In the genomic region with DNA sequence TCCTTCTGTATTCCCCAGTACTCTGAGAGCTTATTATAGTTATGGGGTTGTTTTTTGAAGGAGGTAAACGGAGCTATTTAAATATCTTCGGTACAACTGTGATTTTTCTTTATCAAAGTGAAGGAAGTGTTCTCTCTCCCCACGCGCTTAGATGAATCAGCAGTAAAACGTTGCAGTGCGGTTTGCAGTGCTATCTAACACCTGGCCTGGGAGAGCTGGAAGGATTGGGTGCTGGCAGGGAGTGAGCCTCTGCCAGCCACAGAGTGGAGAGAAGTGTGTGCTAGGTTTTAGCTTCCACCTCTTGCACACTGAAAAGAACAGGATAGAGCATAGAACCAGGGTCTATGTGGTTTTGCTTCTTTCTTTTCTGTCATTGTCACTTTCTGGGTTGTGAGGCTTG, we compare ENCODE assay signal across 8 cellular contexts.
DNase-seq lines count a peak whose midpoint lies in the region; ATAC-seq lines count a peak whose summit lies in the region.

No MANE protein-coding gene starts in this region.

- POLR2A ChIA-PET in naive thymus-derived CD4-positive, alpha-beta T cell (lab: Charles Lee) = interaction anchor here (1.2 kb wide), 1 partner anchor 24 kb away, joined by 3 read pairs; no protein-coding TSS in a partner anchor

- H3K27me3 ChIP-seq in naive thymus-derived CD4-positive, alpha-beta T cell (ENCODE audit: control insufficient read depth in 2 of 2, insufficient read depth in 2 of 2, low read length in 2 of 2) = no peaks in the 10 kb centered on the region

- peak overlapping the region in 5 of 9 donors; percentile 1 to 81 (median 17) for H3K27ac Mint-ChIP-seq in naive thymus-derived CD4-positive, alpha-beta T cell

- H3K36me3 Mint-ChIP-seq in naive thymus-derived CD4-positive, alpha-beta T cell = peaks cover 6 to 44% (median 29%) of the 10 kb centered on the region in 5 donors

- peak overlapping the region; percentile 6 for H3K4me3 ChIP-seq in naive thymus-derived CD4-positive, alpha-beta T cell (ENCODE audit: low read length)

- peaks cover 9% of the 10 kb centered on the region in 2 donors for H3K4me1 ChIP-seq in naive thymus-derived CD4-positive, alpha-beta T cell (ENCODE audit: control insufficient read depth in 2 of 2, insufficient read depth in 2 of 2, low read length in 2 of 2)

- H3K27ac ChIP-seq in caudate nucleus (ENCODE audit: low read depth, low read length) (peak overlapping the region; percentile 68), temporal lobe (ENCODE audit: low read depth, low read length) (peak overlapping the region; percentile 14)
- no peak overlapping the region for H3K27ac ChIP-seq in naive thymus-derived CD4-positive, alpha-beta T cell (ENCODE audit: low read depth, low read length)

- peaks cover 12 to 42% (median 22%) of the 10 kb centered on the region in 7 donors for H3K4me1 Mint-ChIP-seq in naive thymus-derived CD4-positive, alpha-beta T cell

- CTCF ChIA-PET in naive thymus-derived CD4-positive, alpha-beta T cell (lab: Charles Lee) = interaction anchor here (0.6 kb wide), 1 partner anchor 26 kb away, joined by 3 read pairs; no protein-coding TSS in a partner anchor

- H3K9me3 Mint-ChIP-seq in naive thymus-derived CD4-positive, alpha-beta T cell = no peaks in the 10 kb centered on the region

- peak; percentile 64 for ATAC-seq in GM21529 (IDR thresholded peaks at IDR 0.05; ENCODE audit: unreplicated experiment)
- peak; percentile 87 for ATAC-seq in naive thymus-derived CD4-positive, alpha-beta T cell

- H3K9me3 ChIP-seq in naive thymus-derived CD4-positive, alpha-beta T cell (ENCODE audit: control insufficient read depth in 2 of 3, low read length in 3 of 3) = no peaks in the 10 kb centered on the region

- H3K4me3 Mint-ChIP-seq in naive thymus-derived CD4-positive, alpha-beta T cell = peak overlapping the region; percentile 5 to 80 (median 62)

- H3K27me3 Mint-ChIP-seq in naive thymus-derived CD4-positive, alpha-beta T cell = no peaks in the 10 kb centered on the region

- peak; percentile 95 for DNase-seq in DMS153 treated with DMSO at 0.1 percent for 48 hours (lab: John Stamatoyannopoulos, UW; ENCODE audit: unreplicated experiment)
- peak; percentile 93 for DNase-seq in M059J (ENCODE audit: low read depth)
- peak in 4 of 5 experiments; percentile 2 to 96 (median 17) for DNase-seq in T-helper 2 cell
- peak in 38 of 61 donors; percentile 4 to 76 (median 27) for DNase-seq in caudate nucleus (lab: John Stamatoyannopoulos, UW)
- DNase-seq in naive thymus-derived CD4-positive, alpha-beta T cell = peak in 8 of 9 donors; percentile 13 to 58 (median 39)
- no peak for DNase-seq in mesenteric fat pad (ENCODE audit: low spot score)

- intact Hi-C loops in naive thymus-derived CD4-positive, alpha-beta T cell (cut with micrococcal nuclease) = loop anchor here (2.0 to 5.0 kb wide), 5 partner anchors 175 to 1031 kb away; partner anchors contain the start of gene ADSS2 (in 1 of the 2)

- peaks cover 0 to 3% (median 2%) of the 10 kb centered on the region in 3 experiments for H3K36me3 ChIP-seq in naive thymus-derived CD4-positive, alpha-beta T cell (ENCODE audit: control insufficient read depth in 2 of 3, insufficient read depth in 3 of 3, low read length in 3 of 3)
